ENCODE assay signal across 1 cellular context in the genomic region with DNA sequence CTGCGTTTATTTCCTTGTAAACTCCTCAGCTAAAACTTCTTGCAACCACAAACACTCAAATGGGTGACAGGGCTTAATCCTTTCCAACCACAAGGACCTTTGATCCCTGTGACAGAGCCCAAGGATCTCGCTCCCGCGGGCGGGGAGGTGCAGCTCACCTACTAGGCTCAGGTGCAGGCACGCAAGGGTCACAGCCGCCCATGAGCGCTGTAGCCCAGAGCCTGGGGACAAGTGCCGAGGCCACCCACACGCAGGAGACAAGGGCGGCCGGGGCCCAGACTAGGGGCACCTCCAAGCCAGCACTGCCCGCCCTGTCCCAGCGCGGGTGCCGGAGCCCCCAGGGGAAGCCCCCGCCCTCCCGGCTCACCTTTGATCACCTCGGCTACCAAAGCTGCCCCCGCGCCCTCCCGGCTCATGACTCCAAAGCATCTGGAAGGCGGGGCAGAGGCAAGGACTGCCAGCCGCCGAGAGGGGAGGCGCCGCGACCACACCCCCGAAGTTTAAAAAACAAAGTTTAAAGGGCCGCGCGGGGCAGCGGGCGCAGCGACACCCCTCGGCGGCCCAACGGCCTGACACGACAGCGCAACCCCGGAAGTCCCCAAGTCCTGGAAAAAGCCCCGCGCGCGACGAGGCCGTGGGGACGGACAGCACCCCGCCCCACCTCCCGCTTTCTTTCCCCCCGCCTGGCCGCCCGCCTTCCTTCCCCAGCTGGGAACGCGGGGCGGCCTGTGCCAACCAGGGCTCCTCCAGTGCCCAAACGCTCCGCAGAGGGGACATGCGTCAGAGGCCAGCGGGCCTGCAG.
A peak's percentile ranks its signal among the peaks of the same experiment; 100 is the strongest.
TF ChIP-seq lines count a peak whose summit lies in the region.

No MANE protein-coding gene starts in this region.

TF ChIP-seq in HepG2, 621 proteins besides CTCF, POLR2A, EP300 and RAD21 (continued from another document and continues in another):
- TF ChIP-seq, protein P1, sequence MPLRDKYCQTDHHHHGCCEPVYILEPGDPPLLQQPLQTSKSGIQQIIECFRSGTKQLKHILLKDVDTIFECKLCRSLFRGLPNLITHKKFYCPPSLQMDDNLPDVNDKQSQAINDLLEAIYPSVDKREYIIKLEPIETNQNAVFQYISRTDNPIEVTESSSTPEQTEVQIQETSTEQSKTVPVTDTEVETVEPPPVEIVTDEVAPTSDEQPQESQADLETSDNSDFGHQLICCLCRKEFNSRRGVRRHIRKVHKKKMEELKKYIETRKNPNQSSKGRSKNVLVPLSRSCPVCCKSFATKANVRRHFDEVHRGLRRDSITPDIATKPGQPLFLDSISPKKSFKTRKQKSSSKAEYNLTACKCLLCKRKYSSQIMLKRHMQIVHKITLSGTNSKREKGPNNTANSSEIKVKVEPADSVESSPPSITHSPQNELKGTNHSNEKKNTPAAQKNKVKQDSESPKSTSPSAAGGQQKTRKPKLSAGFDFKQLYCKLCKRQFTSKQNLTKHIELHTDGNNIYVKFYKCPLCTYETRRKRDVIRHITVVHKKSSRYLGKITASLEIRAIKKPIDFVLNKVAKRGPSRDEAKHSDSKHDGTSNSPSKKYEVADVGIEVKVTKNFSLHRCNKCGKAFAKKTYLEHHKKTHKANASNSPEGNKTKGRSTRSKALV (CRISPR knock-in tag; IDR thresholded peaks at IDR 0.05) = peak; percentile 64
- TF ChIP-seq ZBTB21 (CRISPR knock-in tag; IDR thresholded peaks at IDR 0.05) = peak; percentile 39; the same call in 1 of the 2 replicates
- TF ChIP-seq POLR2AphosphoS2 (IDR thresholded peaks at IDR 0.05; ENCODE audit: low read depth, low read length) = no peak
- peak; percentile 73 for TF ChIP-seq NR2C2 (CRISPR knock-in tag; IDR thresholded peaks at IDR 0.05; ENCODE audit: borderline replicate concordance)
- peak; percentile 76 for TF ChIP-seq MED1 (CRISPR knock-in tag; IDR thresholded peaks at IDR 0.05)
- peak; percentile 71 for TF ChIP-seq MIXL1 (CRISPR knock-in tag; IDR thresholded peaks at IDR 0.05)
- peak; percentile 71; the same call in 1 of the 2 replicates for TF ChIP-seq ZNF546 (CRISPR knock-in tag; conservative IDR thresholded peaks at IDR 0.05)
- TF ChIP-seq, protein P2, sequence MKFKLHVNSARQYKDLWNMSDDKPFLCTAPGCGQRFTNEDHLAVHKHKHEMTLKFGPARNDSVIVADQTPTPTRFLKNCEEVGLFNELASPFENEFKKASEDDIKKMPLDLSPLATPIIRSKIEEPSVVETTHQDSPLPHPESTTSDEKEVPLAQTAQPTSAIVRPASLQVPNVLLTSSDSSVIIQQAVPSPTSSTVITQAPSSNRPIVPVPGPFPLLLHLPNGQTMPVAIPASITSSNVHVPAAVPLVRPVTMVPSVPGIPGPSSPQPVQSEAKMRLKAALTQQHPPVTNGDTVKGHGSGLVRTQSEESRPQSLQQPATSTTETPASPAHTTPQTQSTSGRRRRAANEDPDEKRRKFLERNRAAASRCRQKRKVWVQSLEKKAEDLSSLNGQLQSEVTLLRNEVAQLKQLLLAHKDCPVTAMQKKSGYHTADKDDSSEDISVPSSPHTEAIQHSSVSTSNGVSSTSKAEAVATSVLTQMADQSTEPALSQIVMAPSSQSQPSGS (CRISPR knock-in tag; IDR thresholded peaks at IDR 0.05) = 0 out of 2 replicates have a peak, but pooled peaks have one; percentile 12
- peak; percentile 66; the same call in 1 of the 2 replicates for TF ChIP-seq PHF20 (CRISPR knock-in tag; IDR thresholded peaks at IDR 0.05)
- 0 out of 2 replicates have a peak, but pooled peaks have one; percentile 58 for TF ChIP-seq ZMYM3 (CRISPR knock-in tag; IDR thresholded peaks at IDR 0.05)
- peak; percentile 29; the same call in 1 of the 2 replicates for TF ChIP-seq TBX3 (IDR thresholded peaks at IDR 0.05; ENCODE audit: borderline replicate concordance)
- no peak for TF ChIP-seq ZNF549 (CRISPR knock-in tag; IDR thresholded peaks at IDR 0.05)
- TF ChIP-seq KLF15 (CRISPR knock-in tag; IDR thresholded peaks at IDR 0.05; ENCODE audit: borderline replicate concordance) = peak; percentile 91; the same call in 1 of the 2 replicates
- no peak for TF ChIP-seq ZNF337 (CRISPR knock-in tag; IDR thresholded peaks at IDR 0.05; ENCODE audit: borderline replicate concordance, low read depth)
- TF ChIP-seq MTA3 (CRISPR knock-in tag; IDR thresholded peaks at IDR 0.05) = no peak
- TF ChIP-seq ZNF441 (CRISPR knock-in tag; IDR thresholded peaks at IDR 0.05; ENCODE audit: borderline replicate concordance) = no peak
- peak; percentile 89 for TF ChIP-seq ZEB1 (IDR thresholded peaks at IDR 0.05; ENCODE audit: insufficient replicate concordance, low read depth)
- peak; percentile 87 for TF ChIP-seq GABPB1 (CRISPR knock-in tag; IDR thresholded peaks at IDR 0.05)
- TF ChIP-seq, protein P3, sequence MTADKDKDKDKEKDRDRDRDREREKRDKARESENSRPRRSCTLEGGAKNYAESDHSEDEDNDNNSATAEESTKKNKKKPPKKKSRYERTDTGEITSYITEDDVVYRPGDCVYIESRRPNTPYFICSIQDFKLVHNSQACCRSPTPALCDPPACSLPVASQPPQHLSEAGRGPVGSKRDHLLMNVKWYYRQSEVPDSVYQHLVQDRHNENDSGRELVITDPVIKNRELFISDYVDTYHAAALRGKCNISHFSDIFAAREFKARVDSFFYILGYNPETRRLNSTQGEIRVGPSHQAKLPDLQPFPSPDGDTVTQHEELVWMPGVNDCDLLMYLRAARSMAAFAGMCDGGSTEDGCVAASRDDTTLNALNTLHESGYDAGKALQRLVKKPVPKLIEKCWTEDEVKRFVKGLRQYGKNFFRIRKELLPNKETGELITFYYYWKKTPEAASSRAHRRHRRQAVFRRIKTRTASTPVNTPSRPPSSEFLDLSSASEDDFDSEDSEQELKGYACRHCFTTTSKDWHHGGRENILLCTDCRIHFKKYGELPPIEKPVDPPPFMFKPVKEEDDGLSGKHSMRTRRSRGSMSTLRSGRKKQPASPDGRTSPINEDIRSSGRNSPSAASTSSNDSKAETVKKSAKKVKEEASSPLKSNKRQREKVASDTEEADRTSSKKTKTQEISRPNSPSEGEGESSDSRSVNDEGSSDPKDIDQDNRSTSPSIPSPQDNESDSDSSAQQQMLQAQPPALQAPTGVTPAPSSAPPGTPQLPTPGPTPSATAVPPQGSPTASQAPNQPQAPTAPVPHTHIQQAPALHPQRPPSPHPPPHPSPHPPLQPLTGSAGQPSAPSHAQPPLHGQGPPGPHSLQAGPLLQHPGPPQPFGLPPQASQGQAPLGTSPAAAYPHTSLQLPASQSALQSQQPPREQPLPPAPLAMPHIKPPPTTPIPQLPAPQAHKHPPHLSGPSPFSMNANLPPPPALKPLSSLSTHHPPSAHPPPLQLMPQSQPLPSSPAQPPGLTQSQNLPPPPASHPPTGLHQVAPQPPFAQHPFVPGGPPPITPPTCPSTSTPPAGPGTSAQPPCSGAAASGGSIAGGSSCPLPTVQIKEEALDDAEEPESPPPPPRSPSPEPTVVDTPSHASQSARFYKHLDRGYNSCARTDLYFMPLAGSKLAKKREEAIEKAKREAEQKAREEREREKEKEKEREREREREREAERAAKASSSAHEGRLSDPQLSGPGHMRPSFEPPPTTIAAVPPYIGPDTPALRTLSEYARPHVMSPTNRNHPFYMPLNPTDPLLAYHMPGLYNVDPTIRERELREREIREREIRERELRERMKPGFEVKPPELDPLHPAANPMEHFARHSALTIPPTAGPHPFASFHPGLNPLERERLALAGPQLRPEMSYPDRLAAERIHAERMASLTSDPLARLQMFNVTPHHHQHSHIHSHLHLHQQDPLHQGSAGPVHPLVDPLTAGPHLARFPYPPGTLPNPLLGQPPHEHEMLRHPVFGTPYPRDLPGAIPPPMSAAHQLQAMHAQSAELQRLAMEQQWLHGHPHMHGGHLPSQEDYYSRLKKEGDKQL (CRISPR knock-in tag; IDR thresholded peaks at IDR 0.05; ENCODE audit: low read depth) = peak; percentile 68
- no peak for TF ChIP-seq ZFP62 (CRISPR knock-in tag; IDR thresholded peaks at IDR 0.05)
- peak; percentile 80 for TF ChIP-seq ASH2L (IDR thresholded peaks at IDR 0.05; ENCODE audit: insufficient read length, low read depth, low read length)
- TF ChIP-seq, protein P4, sequence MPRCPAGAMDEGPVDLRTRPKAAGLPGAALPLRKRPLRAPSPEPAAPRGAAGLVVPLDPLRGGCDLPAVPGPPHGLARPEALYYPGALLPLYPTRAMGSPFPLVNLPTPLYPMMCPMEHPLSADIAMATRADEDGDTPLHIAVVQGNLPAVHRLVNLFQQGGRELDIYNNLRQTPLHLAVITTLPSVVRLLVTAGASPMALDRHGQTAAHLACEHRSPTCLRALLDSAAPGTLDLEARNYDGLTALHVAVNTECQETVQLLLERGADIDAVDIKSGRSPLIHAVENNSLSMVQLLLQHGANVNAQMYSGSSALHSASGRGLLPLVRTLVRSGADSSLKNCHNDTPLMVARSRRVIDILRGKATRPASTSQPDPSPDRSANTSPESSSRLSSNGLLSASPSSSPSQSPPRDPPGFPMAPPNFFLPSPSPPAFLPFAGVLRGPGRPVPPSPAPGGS (CRISPR knock-in tag; IDR thresholded peaks at IDR 0.05) = peak; percentile 96; the same call in 1 of the 2 replicates
- no peak for TF ChIP-seq GTF2F1 (IDR thresholded peaks at IDR 0.05; ENCODE audit: low read length)
- TF ChIP-seq, protein P5, sequence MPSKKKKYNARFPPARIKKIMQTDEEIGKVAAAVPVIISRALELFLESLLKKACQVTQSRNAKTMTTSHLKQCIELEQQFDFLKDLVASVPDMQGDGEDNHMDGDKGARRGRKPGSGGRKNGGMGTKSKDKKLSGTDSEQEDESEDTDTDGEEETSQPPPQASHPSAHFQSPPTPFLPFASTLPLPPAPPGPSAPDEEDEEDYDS (CRISPR knock-in tag; IDR thresholded peaks at IDR 0.05) = no peak
- no peak for TF ChIP-seq ZNF577 (CRISPR knock-in tag; IDR thresholded peaks at IDR 0.05; ENCODE audit: borderline replicate concordance, low read depth)
- TF ChIP-seq KLF9 (CRISPR knock-in tag; IDR thresholded peaks at IDR 0.05; ENCODE audit: low read depth) = peak; percentile 63; the same call in 1 of the 2 replicates
- peak; percentile 83 for TF ChIP-seq MAZ (IDR thresholded peaks at IDR 0.05; ENCODE audit: borderline replicate concordance, low read depth, low read length)
- peak; percentile 73 for TF ChIP-seq MAZ (CRISPR knock-in tag; IDR thresholded peaks at IDR 0.05; ENCODE audit: low read depth)
- TF ChIP-seq U2AF2 (IDR thresholded peaks at IDR 0.05; ENCODE audit: low read depth, low read length) = no peak
- TF ChIP-seq MYNN (CRISPR knock-in tag; IDR thresholded peaks at IDR 0.05; ENCODE audit: low read depth) = no peak
- TF ChIP-seq, protein P6, sequence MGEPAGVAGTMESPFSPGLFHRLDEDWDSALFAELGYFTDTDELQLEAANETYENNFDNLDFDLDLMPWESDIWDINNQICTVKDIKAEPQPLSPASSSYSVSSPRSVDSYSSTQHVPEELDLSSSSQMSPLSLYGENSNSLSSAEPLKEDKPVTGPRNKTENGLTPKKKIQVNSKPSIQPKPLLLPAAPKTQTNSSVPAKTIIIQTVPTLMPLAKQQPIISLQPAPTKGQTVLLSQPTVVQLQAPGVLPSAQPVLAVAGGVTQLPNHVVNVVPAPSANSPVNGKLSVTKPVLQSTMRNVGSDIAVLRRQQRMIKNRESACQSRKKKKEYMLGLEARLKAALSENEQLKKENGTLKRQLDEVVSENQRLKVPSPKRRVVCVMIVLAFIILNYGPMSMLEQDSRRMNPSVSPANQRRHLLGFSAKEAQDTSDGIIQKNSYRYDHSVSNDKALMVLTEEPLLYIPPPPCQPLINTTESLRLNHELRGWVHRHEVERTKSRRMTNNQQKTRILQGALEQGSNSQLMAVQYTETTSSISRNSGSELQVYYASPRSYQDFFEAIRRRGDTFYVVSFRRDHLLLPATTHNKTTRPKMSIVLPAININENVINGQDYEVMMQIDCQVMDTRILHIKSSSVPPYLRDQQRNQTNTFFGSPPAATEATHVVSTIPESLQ (CRISPR knock-in tag; conservative IDR thresholded peaks at IDR 0.05) = no peak
- TF ChIP-seq, protein P7, sequence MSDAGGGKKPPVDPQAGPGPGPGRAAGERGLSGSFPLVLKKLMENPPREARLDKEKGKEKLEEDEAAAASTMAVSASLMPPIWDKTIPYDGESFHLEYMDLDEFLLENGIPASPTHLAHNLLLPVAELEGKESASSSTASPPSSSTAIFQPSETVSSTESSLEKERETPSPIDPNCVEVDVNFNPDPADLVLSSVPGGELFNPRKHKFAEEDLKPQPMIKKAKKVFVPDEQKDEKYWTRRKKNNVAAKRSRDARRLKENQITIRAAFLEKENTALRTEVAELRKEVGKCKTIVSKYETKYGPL (CRISPR knock-in tag; IDR thresholded peaks at IDR 0.05) = no peak
- TF ChIP-seq ZFX (CRISPR knock-in tag; IDR thresholded peaks at IDR 0.05; ENCODE audit: low read depth) = peak; percentile 88; the same call in 1 of the 2 replicates
- TF ChIP-seq PPARG (CRISPR knock-in tag; conservative IDR thresholded peaks at IDR 0.05) = peak; percentile 34
